In genomic region chr5:144549580-144549979, GRCh38 we compare ENCODE assay signal across 10 cellular contexts.
DNase-seq lines count a peak whose midpoint lies in the region; ATAC-seq and TF ChIP-seq lines count a peak whose summit lies in the region.
"Had no signal": no experiment of that assay in that cellular context is flagged by ENCODE, and none has a peak within 500 bp of the region (broad histone marks: within the 10 kb centered on the region; RNA-seq: fewer than 3 reads in every experiment).

No MANE protein-coding gene starts in this region.

- no peak for ATAC-seq in HG03095 (IDR thresholded peaks at IDR 0.05; ENCODE audit: unreplicated experiment)
- ATAC-seq: activated T-cell treated with anti-CD3 and anti-CD28 coated beads, Interleukin-2, amount 50 U/mL, for 4 hours had no signal

- no peak for TF ChIP-seq CTCF in VCaP (conservative IDR thresholded peaks at IDR 0.05)

- peak overlapping the region; percentile 57 for H3K27ac ChIP-seq in VCaP

- DNase-seq in A172 (ENCODE audit: low spot score) (peak; percentile 14), HS-27A (ENCODE audit: low read depth) (peak; percentile 11), kidney glomerular epithelial cell (lab: John Stamatoyannopoulos, UW) (peak; percentile 1), SHP77 treated with DMSO at 0.1 percent for 48 hours (lab: John Stamatoyannopoulos, UW) (no peak), OCI-M1 (lab: John Stamatoyannopoulos, UW) (no peak)
- no peak for DNase-seq in activated CD8-positive, alpha-beta memory T cell treated with anti-CD3 and anti-CD28 coated beads, Interleukin-2, amount 50 U/mL, for 48 hours
- DNase-seq: activated T-cell treated with anti-CD3 and anti-CD28 coated beads, Interleukin-2, amount 50 U/mL, for 4 hours; stimulated activated naive CD4-positive, alpha-beta T cell had no signal

Comparison
In these comparisons a context has a peak if more than half of its experiments do, and no peak if none do; other contexts are left out.
1. DNase-seq: peak in A172 (single experiment), HS-27A (single experiment) and kidney glomerular epithelial cell (single experiment); none in SHP77 treated with DMSO at 0.1 percent for 48 hours (single experiment), OCI-M1 (single experiment) and activated CD8-positive, alpha-beta memory T cell treated with anti-CD3 and anti-CD28 coated beads, Interleukin-2, amount 50 U/mL, for 48 hours (single experiment).